Comparison of ENCODE assay signal across 1 cellular context in genomic region chr2:132669854-132670103, GRCh38.
TF ChIP-seq lines count a peak whose summit lies in the region.

No MANE protein-coding gene starts in this region.

TF ChIP-seq in H1, 55 proteins besides CTCF, POLR2A, EP300 and RAD21 (continued from another document):
- TF ChIP-seq, protein P1, sequence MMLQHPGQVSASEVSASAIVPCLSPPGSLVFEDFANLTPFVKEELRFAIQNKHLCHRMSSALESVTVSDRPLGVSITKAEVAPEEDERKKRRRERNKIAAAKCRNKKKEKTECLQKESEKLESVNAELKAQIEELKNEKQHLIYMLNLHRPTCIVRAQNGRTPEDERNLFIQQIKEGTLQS (IDR thresholded peaks at IDR 0.05; ENCODE audit: insufficient read depth, low read depth, low read length), result no peak
- TF ChIP-seq PHF8 (conservative IDR thresholded peaks at IDR 0.05; ENCODE audit: low read depth, low read length), result 0 out of 2 replicates have a peak, but pooled peaks have one; percentile 26
- TF ChIP-seq KDM4A (IDR thresholded peaks at IDR 0.05; ENCODE audit: low read depth, low read length, severe bottlenecking), result peak; percentile 5
- TF ChIP-seq ZNF274 (IDR thresholded peaks at IDR 0.05; ENCODE audit: borderline replicate concordance, extremely low read depth, low read length), result no peak
- TF ChIP-seq, protein P2, sequence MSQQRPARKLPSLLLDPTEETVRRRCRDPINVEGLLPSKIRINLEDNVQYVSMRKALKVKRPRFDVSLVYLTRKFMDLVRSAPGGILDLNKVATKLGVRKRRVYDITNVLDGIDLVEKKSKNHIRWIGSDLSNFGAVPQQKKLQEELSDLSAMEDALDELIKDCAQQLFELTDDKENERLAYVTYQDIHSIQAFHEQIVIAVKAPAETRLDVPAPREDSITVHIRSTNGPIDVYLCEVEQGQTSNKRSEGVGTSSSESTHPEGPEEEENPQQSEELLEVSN (IDR thresholded peaks at IDR 0.05), result no peak
- TF ChIP-seq USF2 (IDR thresholded peaks at IDR 0.05; ENCODE audit: low read length), result no peak
- TF ChIP-seq SAP30 (IDR thresholded peaks at IDR 0.05; ENCODE audit: insufficient read depth, insufficient replicate concordance, low read length), result no peak
- TF ChIP-seq POLR2AphosphoS5 (IDR thresholded peaks at IDR 0.05; ENCODE audit: low read depth, low read length), result no peak
- TF ChIP-seq CHD2 (IDR thresholded peaks at IDR 0.05; ENCODE audit: low read length), result no peak
- TF ChIP-seq CEBPB (IDR thresholded peaks at IDR 0.05; ENCODE audit: low read depth, low read length), result no peak
- 0 out of 4 replicates have a peak, but pooled peaks of 1 of the 2 experiments have one; percentile 19 for TF ChIP-seq SIN3A (conservative IDR thresholded peaks at IDR 0.05 in 1 of 2, IDR thresholded peaks at IDR 0.05 in 1 of 2; ENCODE audit: low read depth in 1 of 2, low read length in 2 of 2)
- TF ChIP-seq JUND (IDR thresholded peaks at IDR 0.05; ENCODE audit: low read length), result no peak
- TF ChIP-seq SRF (IDR thresholded peaks at IDR 0.05; ENCODE audit: low read depth, low read length), result no peak
- TF ChIP-seq MAX (IDR thresholded peaks at IDR 0.05), result no peak
- TF ChIP-seq TAF7 (optimal IDR thresholded peaks at IDR 0.05; ENCODE audit: borderline replicate concordance, low read depth, low read length), result no peak
- no peak for TF ChIP-seq NRF1 (IDR thresholded peaks at IDR 0.05; ENCODE audit: low read depth, low read length)
- no peak for TF ChIP-seq NANOG (IDR thresholded peaks at IDR 0.05; ENCODE audit: insufficient read depth, low read depth, low read length, poor library complexity, severe bottlenecking)
- no peak for TF ChIP-seq TAF1 (IDR thresholded peaks at IDR 0.05; ENCODE audit: low read depth, low read length)
- no peak for TF ChIP-seq TEAD4 (IDR thresholded peaks at IDR 0.05; ENCODE audit: low read depth, low read length)
- no peak for TF ChIP-seq SIX5 (IDR thresholded peaks at IDR 0.05; ENCODE audit: low read depth, low read length)
- no peak for TF ChIP-seq TCF12 (IDR thresholded peaks at IDR 0.05; ENCODE audit: low read depth, low read length)
